23 cellular contexts compared by ENCODE assay signal in the genomic region with DNA sequence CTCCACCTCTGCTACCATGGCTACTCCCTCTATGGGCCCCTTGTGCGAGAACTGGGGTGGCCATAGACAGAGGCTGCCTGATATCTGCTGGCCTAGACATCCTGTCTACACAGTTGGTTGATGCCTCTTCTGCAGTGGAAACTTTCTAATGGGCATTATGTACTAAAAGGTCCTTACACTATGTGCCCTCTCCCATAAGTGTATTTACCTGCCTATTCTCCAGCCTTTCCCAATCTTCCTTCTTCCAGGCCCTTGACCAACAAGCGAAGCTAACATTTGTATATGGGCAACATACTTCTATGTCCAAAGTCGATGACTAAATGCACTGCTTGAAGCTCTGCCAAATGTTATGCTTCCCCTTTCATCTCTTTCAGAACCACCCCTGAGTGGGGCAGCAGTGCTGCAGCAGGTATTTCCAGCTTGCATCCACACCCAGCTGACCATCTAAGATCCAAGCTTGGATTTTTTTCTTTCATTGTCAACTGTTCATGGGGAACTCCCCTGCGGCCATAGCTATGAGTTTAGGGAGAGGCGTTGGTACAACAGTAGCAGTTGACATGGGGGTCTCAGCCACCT.
"Had no signal": no experiment of that assay in that cellular context is flagged by ENCODE, and none has a peak within 500 bp of the region (broad histone marks: within the 10 kb centered on the region; RNA-seq: fewer than 3 reads in every experiment).

No MANE protein-coding gene starts in this region.

- H3K9me3 ChIP-seq: breast epithelium, left ventricle myocardium inferior, ovary, right lobe of liver, thoracic aorta, vagina had no signal

- H3K9me3 Mint-ChIP-seq: activated CD4-positive, alpha-beta memory T cell treated with anti-CD3 and anti-CD28 coated beads for 36 hours; activated CD4-positive, alpha-beta T cell treated with anti-CD3 and anti-CD28 coated beads, Interleukin-2, amount 10 ng/mL, durations not matched to agents 24 days and 14 days; activated naive CD8-positive, alpha-beta T cell treated with anti-CD3 and anti-CD28 coated beads, Interleukin-2, amount 50 U/mL, for 24 hours; activated T-cell treated with anti-CD3 and anti-CD28 coated beads, Interleukin-2, amount 50 U/mL, for 24 hours; nephron; type B pancreatic cell had no signal

- H3K4me3 Mint-ChIP-seq: activated CD4-positive, alpha-beta memory T cell treated with anti-CD3 and anti-CD28 coated beads for 36 hours; activated CD4-positive, alpha-beta T cell treated with anti-CD3 and anti-CD28 coated beads, Interleukin-2, amount 10 ng/mL, durations not matched to agents 24 days and 14 days; activated naive CD4-positive, alpha-beta T cell treated with anti-CD3 and anti-CD28 coated beads, Interleukin-2, amount 50 U/mL, for 24 hours; activated naive CD8-positive, alpha-beta T cell treated with anti-CD3 and anti-CD28 coated beads, Interleukin-2, amount 50 U/mL, for 24 hours; activated T-cell treated with anti-CD3 and anti-CD28 coated beads, Interleukin-2, amount 50 U/mL, for 24 hours; type B pancreatic cell had no signal

- H3K36me3 ChIP-seq: breast epithelium, left ventricle myocardium inferior, ovary, right lobe of liver, thoracic aorta, vagina, WERI-Rb-1 had no signal

- H3K4me1 ChIP-seq: breast epithelium had no signal

- ATAC-seq: activated CD4-positive, CD25-positive, alpha-beta regulatory T cell treated with anti-CD3 and anti-CD28 coated beads, Interleukin-2, amount 50 U/mL, for 24 hours; activated naive CD8-positive, alpha-beta T cell treated with anti-CD3 and anti-CD28 coated beads, Interleukin-2, amount 50 U/mL, for 24 hours; right lobe of liver; stimulated activated naive CD8-positive, alpha-beta T cell treated with anti-CD3 and anti-CD28 coated beads, Interleukin-15, Interleukin-2, amounts not matched to agents 100 U/mL and 50 U/mL, for 24 hours had no signal

- H3K27ac Mint-ChIP-seq: activated CD4-positive, alpha-beta memory T cell treated with anti-CD3 and anti-CD28 coated beads for 36 hours; activated CD4-positive, alpha-beta T cell treated with anti-CD3 and anti-CD28 coated beads, Interleukin-2, amount 10 ng/mL, durations not matched to agents 24 days and 14 days; activated naive CD4-positive, alpha-beta T cell treated with anti-CD3 and anti-CD28 coated beads, Interleukin-2, amount 50 U/mL, for 24 hours; activated naive CD8-positive, alpha-beta T cell treated with anti-CD3 and anti-CD28 coated beads, Interleukin-2, amount 50 U/mL, for 24 hours; activated T-cell treated with anti-CD3 and anti-CD28 coated beads, Interleukin-2, amount 50 U/mL, for 24 hours; nephron; progenitor cell of endocrine pancreas; type B pancreatic cell had no signal

- H3K36me3 Mint-ChIP-seq: activated CD4-positive, alpha-beta memory T cell treated with anti-CD3 and anti-CD28 coated beads for 36 hours; activated naive CD4-positive, alpha-beta T cell treated with anti-CD3 and anti-CD28 coated beads, Interleukin-2, amount 50 U/mL, for 24 hours; type B pancreatic cell had no signal

- H3K27me3 ChIP-seq: ovary, right lobe of liver, vagina had no signal

- H3K27ac ChIP-seq: breast epithelium, left ventricle myocardium inferior, ovary, right lobe of liver, thoracic aorta, vagina, WERI-Rb-1 had no signal

- H3K27me3 Mint-ChIP-seq: activated naive CD4-positive, alpha-beta T cell treated with anti-CD3 and anti-CD28 coated beads, Interleukin-2, amount 50 U/mL, for 24 hours; activated naive CD8-positive, alpha-beta T cell treated with anti-CD3 and anti-CD28 coated beads, Interleukin-2, amount 50 U/mL, for 24 hours; activated T-cell treated with anti-CD3 and anti-CD28 coated beads, Interleukin-2, amount 50 U/mL, for 24 hours had no signal

- DNase-seq: activated CD4-positive, alpha-beta memory T cell treated with anti-CD3 and anti-CD28 coated beads for 36 hours; activated CD8-positive, alpha-beta memory T cell treated with anti-CD3 and anti-CD28 coated beads, Interleukin-2, amount 50 U/mL, for 48 hours; activated gamma-delta T cell; activated naive CD8-positive, alpha-beta T cell treated with anti-CD3 and anti-CD28 coated beads, Interleukin-2, amount 50 U/mL, for 24 hours; activated T-cell treated with anti-CD3 and anti-CD28 coated beads, Interleukin-2, amount 50 U/mL, for 24 hours; central memory CD4-positive, alpha-beta T cell; glutamatergic neuron; left ventricle myocardium inferior; ovary; right lobe of liver; stimulated activated CD4-positive, alpha-beta T cell treated with anti-CD3 and anti-CD28 coated beads, Interleukin-2, amount 100 ng/mL, for 48 hours; stimulated activated naive CD8-positive, alpha-beta T cell treated with anti-CD3 and anti-CD28 coated beads, Interleukin-15, Interleukin-2, amounts not matched to agents 100 U/mL and 50 U/mL, for 24 hours; T-helper 2 cell; WERI-Rb-1 had no signal

- H3K4me3 ChIP-seq: breast epithelium, left ventricle myocardium inferior, ovary, right lobe of liver, thoracic aorta, vagina had no signal
